In genomic region chr6:169529931-169530761, GRCh38 we compare ENCODE assay signal across 8 cellular contexts.
A peak's percentile ranks its signal among the peaks of the same experiment; 100 is the strongest.
DNase-seq lines count a peak whose midpoint lies in the region; ATAC-seq, FAIRE-seq and TF ChIP-seq lines count a peak whose summit lies in the region.

No MANE protein-coding gene starts in this region.

- no peak overlapping the region for H3K4me3 Mint-ChIP-seq in central memory CD8-positive, alpha-beta T cell
- H3K4me3 Mint-ChIP-seq in natural killer cell = peak overlapping the region; percentile 26

- H3K27me3 Mint-ChIP-seq in central memory CD8-positive, alpha-beta T cell = no peaks in the 10 kb centered on the region
- H3K27me3 Mint-ChIP-seq in natural killer cell (ENCODE audit: low read depth in 2 of 2) = no peaks in the 10 kb centered on the region

- intact Hi-C loops in natural killer cell (cut with micrococcal nuclease) = no loop called here

- peak; percentile 49 for ATAC-seq in central memory CD8-positive, alpha-beta T cell (replicated peaks; ENCODE audit: extremely low read depth, poor library complexity, severe bottlenecking)
- ATAC-seq in natural killer cell = peak; percentile 15 to 65 (median 55)

- no peak for TF ChIP-seq CTCF in BJ (IDR thresholded peaks at IDR 0.05; ENCODE audit: insufficient read depth, low read depth, low read length)
- TF ChIP-seq CTCF in natural killer cell (IDR thresholded peaks at IDR 0.05) = no peak

- H3K36me3 Mint-ChIP-seq in central memory CD8-positive, alpha-beta T cell (ENCODE audit: insufficient read depth) = no peaks in the 10 kb centered on the region
- H3K36me3 Mint-ChIP-seq in natural killer cell = peaks cover 25% of the 10 kb centered on the region

- DNase-seq in BJ (ENCODE audit: low read depth) = peak; percentile 85
- peak; percentile 10 for DNase-seq in NCI-H1092 (lab: John Stamatoyannopoulos, UW)
- no peak for DNase-seq in central memory CD8-positive, alpha-beta T cell (ENCODE audit: low spot score in 2 of 2)
- DNase-seq in natural killer cell = no peak
- DNase-seq in NCI-H1436 (lab: John Stamatoyannopoulos, UW) = no peak
- DNase-seq in 8988T = no peak
- no peak for DNase-seq in SKM-1 (lab: John Stamatoyannopoulos, UW; ENCODE audit: unreplicated experiment)
- no peak for DNase-seq in H54 (ENCODE audit: insufficient read length, low spot score)

- H3K4me1 Mint-ChIP-seq in central memory CD8-positive, alpha-beta T cell = peaks cover 10% of the 10 kb centered on the region
- H3K4me1 Mint-ChIP-seq in natural killer cell = peaks cover 10 to 11% of the 10 kb centered on the region in 2 donors

- CTCF ChIA-PET in BJ (lab: Yijun Ruan, JAX) = interaction anchor here (0.7 to 1.0 kb wide), 2 partner anchors 10 to 36 kb away, joined by 3 to 4 read pairs; no protein-coding TSS in a partner anchor

- H3K4me3 ChIP-seq in BJ (ENCODE audit: low read depth, low read length) = no peak overlapping the region

- H3K9me3 Mint-ChIP-seq in central memory CD8-positive, alpha-beta T cell = no peaks in the 10 kb centered on the region
- H3K9me3 Mint-ChIP-seq in natural killer cell = peaks cover 5 to 6% of the 10 kb centered on the region in 2 donors

- no peaks in the 10 kb centered on the region for H3K27me3 ChIP-seq in BJ (ENCODE audit: control insufficient read depth, insufficient read depth, low read length)

- no peak for TF ChIP-seq POLR2A in H54 (IDR thresholded peaks at IDR 0.05; ENCODE audit: low read depth, low read length)

- H3K27ac Mint-ChIP-seq in central memory CD8-positive, alpha-beta T cell (ENCODE audit: low read depth) = no peak overlapping the region
- H3K27ac Mint-ChIP-seq in natural killer cell = peak overlapping the region; percentile 53 to 60

- no peaks in the 10 kb centered on the region for H3K36me3 ChIP-seq in BJ (ENCODE audit: control insufficient read depth, insufficient read depth, low read length)

- POLR2A ChIA-PET in BJ (lab: Charles Lee) = no interaction called here

- no peak for FAIRE-seq in H54 (lab: Jason Lieb, UNC)

Comparison
In these comparisons a context has a peak if more than half of its experiments do, and no peak if none do; other contexts are left out.
1. DNase-seq: peak in BJ (single experiment) and NCI-H1092 (single experiment); none in central memory CD8-positive, alpha-beta T cell (0 of 2), natural killer cell (single experiment), NCI-H1436 (single experiment), 8988T (single experiment), SKM-1 (single experiment) and H54 (single experiment).